9 cellular contexts compared by ENCODE assay signal in the genomic region with DNA sequence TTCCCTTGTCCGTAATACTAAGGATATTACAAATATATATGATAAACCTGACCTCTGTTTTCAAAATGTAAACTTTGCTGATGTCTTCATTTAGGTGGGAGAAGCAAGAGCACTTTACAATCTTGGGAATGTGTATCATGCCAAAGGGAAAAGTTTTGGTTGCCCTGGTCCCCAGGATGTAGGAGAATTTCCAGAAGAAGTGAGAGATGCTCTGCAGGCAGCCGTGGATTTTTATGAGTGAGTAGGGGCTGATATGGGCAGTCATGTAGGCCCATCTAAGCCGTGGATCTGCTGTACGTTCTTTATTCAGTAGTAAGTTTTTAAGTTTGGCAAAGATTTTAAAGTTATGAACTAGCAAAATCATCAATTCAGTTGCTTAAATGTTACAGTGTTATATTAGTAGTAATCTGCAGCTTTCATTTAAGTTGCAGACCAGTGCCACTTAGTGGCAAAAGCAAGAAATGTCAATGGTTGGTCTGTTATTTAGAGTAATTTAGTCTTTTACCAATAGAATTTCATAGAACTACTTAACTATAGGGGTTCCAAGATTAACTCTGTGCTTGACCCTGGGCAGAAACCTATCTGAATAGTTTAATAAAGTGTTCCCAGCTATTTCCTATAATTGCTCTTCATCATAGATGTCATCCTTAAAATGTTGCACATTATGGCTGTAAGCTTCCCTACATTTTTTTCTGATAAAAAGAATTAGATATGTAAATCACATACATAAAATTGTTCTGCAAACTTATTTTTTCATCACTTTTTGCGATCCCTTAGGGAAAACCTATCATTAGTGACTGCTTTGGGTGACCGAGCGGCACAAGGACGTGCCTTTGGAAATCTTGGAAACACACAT. TPM values are rescaled to one million over a fixed set of nuclear protein-coding genes. Genes with fewer than 3 reads are reported as not detected.
DNase-seq lines count a peak whose midpoint lies in the region; ATAC-seq and TF ChIP-seq lines count a peak whose summit lies in the region.
"Had no signal": no experiment of that assay in that cellular context is flagged by ENCODE, and none has a peak within 500 bp of the region (broad histone marks: within the 10 kb centered on the region; RNA-seq: fewer than 3 reads in every experiment).

No MANE protein-coding gene starts in this region.

- 62% methylated on average over 5 of the region's 8 CpGs; no CpG with 5 or more reads in 1 of the 2 experiments for WGBS in IMR-90 (ENCODE audit: extremely low coverage in 2 of 2, insufficient read length in 1 of 2), 2 experiments

- TF ChIP-seq RAD21 in IMR-90 (IDR thresholded peaks at IDR 0.05; ENCODE audit: low read length): peak; percentile 84

- no peaks in the 10 kb centered on the region; the same call in 1 of the 2 replicates for H4K20me1 ChIP-seq in IMR-90 (ENCODE audit: insufficient read depth, low read length)

- dilution Hi-C loops in IMR-90 (cut with HindIII; ENCODE audit: low sequenced_read_pairs, unreplicated experiment): no loop called here

- no peak overlapping the region for H2AFZ ChIP-seq in IMR-90 (replicated peaks; ENCODE audit: low read length, poor library complexity)

- H3K4me1 ChIP-seq in IMR-90 (ENCODE audit: control insufficient read depth, insufficient read depth, low read length) (peaks cover 4% of the 10 kb centered on the region), thoracic aorta (ENCODE audit: control insufficient read depth in 1 of 2, low read depth in 2 of 2) (no peaks in the 10 kb centered on the region)

- DNase-seq in AG09309 (ENCODE audit: low read depth) (peak; percentile 52), GM12864 (ENCODE audit: low read depth) (peak; percentile 31), IMR-90 (peak; percentile 79), OCI-M1 (lab: John Stamatoyannopoulos, UW) (peak; percentile 79), caudate nucleus (lab: John Stamatoyannopoulos, UW) (peak in 10 of 61 donors; percentile 10 to 67 (median 34)), left colon (no peak), thoracic aorta (ENCODE audit: low spot score) (no peak)

- peaks cover 4 to 21% of the 10 kb centered on the region in 2 experiments; a peak in 2 of 4 replicates for H3K79me1 ChIP-seq in IMR-90 (ENCODE audit: low read depth in 1 of 2, low read length in 2 of 2)

- no peak overlapping the region for H3K4me3 ChIP-seq in AG09309 (ENCODE audit: control insufficient read depth, low read depth, low read length)
- no peak overlapping the region for H3K4me3 ChIP-seq in GM12864 (ENCODE audit: low read depth, low read length)
- no peak overlapping the region for H3K4me3 ChIP-seq in IMR-90 (ENCODE audit: insufficient read depth, low read depth, low read length)
- H3K4me3 ChIP-seq in thoracic aorta: no peak overlapping the region

- H3K27ac ChIP-seq in IMR-90 (ENCODE audit: insufficient read depth, low read length) (no peak overlapping the region), caudate nucleus (ENCODE audit: low read depth, low read length) (peak overlapping the region; percentile 18), thoracic aorta (no peak overlapping the region)

- 0 out of 3 replicates have a peak overlapping the region, but pooled peaks have one; percentile 11 for H2BK15ac ChIP-seq in IMR-90 (ENCODE audit: low read depth, low read length)

- TF ChIP-seq POLR2A in IMR-90 (IDR thresholded peaks at IDR 0.05; ENCODE audit: low read depth, low read length): no peak

- H2BK5ac ChIP-seq in IMR-90 (ENCODE audit: low read depth, low read length, poor library complexity, severe bottlenecking): peak overlapping the region; percentile 15

- H3K18ac ChIP-seq in IMR-90 (ENCODE audit: low read depth, low read length): no peak overlapping the region

- H3K4me2 ChIP-seq in IMR-90 (ENCODE audit: low read depth, low read length): no peak overlapping the region

- BruUV-seq in IMR-90 (replicated peaks; lab: Mats Ljungman, UMichigan): no TSS peak

- H3K36me3 ChIP-seq in IMR-90 (ENCODE audit: control insufficient read depth, insufficient read depth, low read length): no peaks in the 10 kb centered on the region
- no peaks in the 10 kb centered on the region for H3K36me3 ChIP-seq in thoracic aorta

- H3K56ac ChIP-seq in IMR-90 (ENCODE audit: extremely low read depth, insufficient read depth, low read length): no peak overlapping the region

- no peak overlapping the region for H2AK5ac ChIP-seq in IMR-90 (ENCODE audit: low read depth, low read length)

- POLR2A ChIA-PET in IMR-90 (lab: Charles Lee; ENCODE audit: unreplicated experiment): interaction anchor here (0.6 kb wide), 1 partner anchor 151 kb away, joined by 3 read pairs; no protein-coding TSS in a partner anchor

- no peak overlapping the region for H3K4ac ChIP-seq in IMR-90 (ENCODE audit: low read depth, low read length)

- H2BK20ac ChIP-seq in IMR-90 (ENCODE audit: low read depth, low read length): no peak overlapping the region

- H4K5ac ChIP-seq in IMR-90 (ENCODE audit: low read depth, low read length): no peak overlapping the region

- in situ Hi-C loops in IMR-90 (cut with MboI; ENCODE audit: low sequenced_read_pairs): loop anchor here (10.0 kb wide), 1 partner anchor 203 kb away; a partner anchor contains a TSS

- H2BK120ac ChIP-seq in IMR-90 (ENCODE audit: low read depth, low read length): no peak overlapping the region

- no peaks in the 10 kb centered on the region for H3K27me3 ChIP-seq in IMR-90 (ENCODE audit: control insufficient read depth, insufficient read depth, low read length)
- H3K27me3 ChIP-seq in thoracic aorta (replicated peaks; ENCODE audit: insufficient read depth): no peaks in the 10 kb centered on the region

- TF ChIP-seq CTCF in AG09309 (IDR thresholded peaks at IDR 0.05; ENCODE audit: control insufficient read depth, insufficient read depth, low read depth, low read length, missing control alignments): peak; percentile 62
- TF ChIP-seq CTCF in GM12864 (IDR thresholded peaks at IDR 0.05; ENCODE audit: low read depth, low read length, missing control alignments): peak; percentile 55
- peak; percentile 87 for TF ChIP-seq CTCF in IMR-90 (conservative IDR thresholded peaks at IDR 0.05; ENCODE audit: low read depth, low read length)
- peak; percentile 71 for TF ChIP-seq CTCF in thoracic aorta (IDR thresholded peaks at IDR 0.05)

- H3K14ac ChIP-seq in IMR-90 (replicated peaks; ENCODE audit: low read depth, low read length): no peak overlapping the region

- H3K9me1 ChIP-seq in IMR-90 (ENCODE audit: insufficient read depth, low read length): peaks cover 4% of the 10 kb centered on the region

- no peak overlapping the region for H3K9ac ChIP-seq in IMR-90 (ENCODE audit: low read depth, low read length)

- H3K9me3 ChIP-seq in IMR-90 (ENCODE audit: control insufficient read depth, insufficient read depth, low read length) (no peaks in the 10 kb centered on the region), thoracic aorta (no peaks in the 10 kb centered on the region)

- H2AK9ac ChIP-seq in IMR-90 (replicated peaks; ENCODE audit: low read depth, low read length, poor library complexity): no peak overlapping the region

- CTCF ChIA-PET in IMR-90 (lab: Yijun Ruan, JAX): interaction anchor here (0.6 to 2.3 kb wide), 6 partner anchors 18 to 145 kb away, joined by 3 to 14 read pairs (median 3); no protein-coding TSS in a partner anchor

- no peak overlapping the region for H3K23ac ChIP-seq in IMR-90 (ENCODE audit: low read depth, low read length)

- H4K91ac ChIP-seq in IMR-90 (ENCODE audit: insufficient read depth, low read depth, low read length): no peak overlapping the region

- ATAC-seq in IMR-90 (ENCODE audit: low read depth) (peak; percentile 80), left colon (peak; percentile 71), thoracic aorta (ENCODE audit: insufficient number of reproducible peaks, low FRiP score, low read depth) (no peak), HG02840 (IDR thresholded peaks at IDR 0.05; ENCODE audit: low FRiP score, unreplicated experiment) (no peak)

- H4K8ac ChIP-seq in IMR-90 (ENCODE audit: low read depth in 2 of 2, low read length in 2 of 2): 0 out of 4 replicates have a peak overlapping the region, but pooled peaks of 1 of the 2 experiments have one; percentile 19

- intact Hi-C loops in IMR-90 (cut with micrococcal nuclease) (loop anchor here (1.0 to 2.0 kb wide), 5 partner anchors 17 to 386 kb away; a partner anchor contains a TSS), left colon (cut with DNase I, micrococcal nuclease) (loop anchor here in 1 of 2 donors (2.0 kb wide), 1 partner anchor 69 kb away; no protein-coding TSS in a partner anchor)

TF ChIP-seq in IMR-90, 13 proteins besides CTCF, POLR2A, EP300 and RAD21:
- no peak for TF ChIP-seq RCOR1 (IDR thresholded peaks at IDR 0.05; ENCODE audit: insufficient replicate concordance, low read length)
- TF ChIP-seq NFE2L2 (IDR thresholded peaks at IDR 0.05; ENCODE audit: low read depth, low read length): no peak
- peak; percentile 66 for TF ChIP-seq SMC3 (IDR thresholded peaks at IDR 0.05; ENCODE audit: low read depth, low read length)
- no peak for TF ChIP-seq MAFK (IDR thresholded peaks at IDR 0.05; ENCODE audit: low read depth, low read length)

RNA-seq across cellular contexts. Expression of a gene that starts 21.3 kb away (rescaled TPM):
- 16.7 and 23.1 TPM in 2 replicates for total RNA-seq in IMR-90 (2012; rRNA removed)
- 7.1 and 9.3 TPM in 2 replicates for polyA plus RNA-seq in IMR-90 (2012; rRNA removed)
- 2.5 and 2.8 TPM in 2 replicates for polyA plus RNA-seq in IMR-90 (2012; cell fraction: cytosol; rRNA removed)
- polyA plus RNA-seq in IMR-90 (2012; cell fraction: nucleus; rRNA removed; ENCODE audit: low replicate concordance): 1.5 and 3.4 TPM in 2 replicates
- 10 to 100 TPM; 22.5 to 28.7 TPM for total RNA-seq in left colon
- total RNA-seq in thoracic aorta: 10 to 100 TPM in 1 of 2 donors, 1 to 10 TPM in 1; 7.9 to 17.9 TPM

RNA-seq across cellular contexts. Expression of a gene that starts 41.2 kb away (rescaled TPM):
- 0.18 and 0.28 TPM in 2 replicates for total RNA-seq in IMR-90 (2012; rRNA removed)
- polyA plus RNA-seq in IMR-90 (2012; rRNA removed): 0.07 and 0.55 TPM in 2 replicates
- 0.08 TPM in 1 of 2 replicates, not detected in the other for polyA plus RNA-seq in IMR-90 (2012; cell fraction: cytosol; rRNA removed)
- 0.17 and 1.3 TPM in 2 replicates for polyA plus RNA-seq in IMR-90 (2012; cell fraction: nucleus; rRNA removed; ENCODE audit: low replicate concordance)
- not detected for total RNA-seq in left colon
- not detected for total RNA-seq in thoracic aorta
- polyA plus RNA-seq: IgD-negative memory B cell had no signal

Comparison
In these comparisons a context has a peak if more than half of its experiments do, and no peak if none do; other contexts are left out.
1. DNase-seq: peak in AG09309 (single experiment), GM12864 (single experiment), IMR-90 (single experiment) and OCI-M1 (single experiment); none in left colon (0 of 2) and thoracic aorta (single experiment).
2. ATAC-seq: peak in IMR-90 (single experiment) and left colon (single experiment); none in thoracic aorta (single experiment) and HG02840 (single experiment).
3. Peak in every context shown above with its lines, with median percentiles within 50 percentile points of each other: CTCF ChIP-seq.